18 cellular contexts compared by ENCODE assay signal in the genomic region with DNA sequence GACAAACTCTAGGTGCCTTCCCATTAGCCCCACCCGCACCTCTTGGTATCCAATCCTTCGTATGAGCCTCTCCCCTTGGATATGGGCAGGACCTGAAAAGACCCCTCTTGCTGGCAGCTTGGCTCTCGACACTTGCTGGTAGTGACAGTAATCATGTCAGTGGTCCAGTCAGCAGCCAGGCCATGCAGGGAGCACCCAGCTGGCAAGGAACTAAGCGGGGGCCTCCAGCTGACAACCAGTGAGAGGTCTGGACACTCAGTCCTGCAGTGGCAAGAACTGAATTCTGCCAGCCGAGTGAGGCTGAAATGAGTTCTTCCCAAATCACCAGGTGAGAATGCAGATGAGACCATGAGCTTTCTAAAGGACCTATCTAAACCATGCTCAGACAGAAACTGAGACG. TPM values are rescaled to one million over a fixed set of nuclear protein-coding genes. Genes with fewer than 3 reads are reported as not detected.
A peak's percentile ranks its signal among the peaks of the same experiment; 100 is the strongest.
DNase-seq lines count a peak whose midpoint lies in the region; ATAC-seq, FAIRE-seq and TF ChIP-seq lines count a peak whose summit lies in the region.
"Had no signal": no experiment of that assay in that cellular context is flagged by ENCODE, and none has a peak within 500 bp of the region (broad histone marks: within the 10 kb centered on the region; RNA-seq: fewer than 3 reads in every experiment).

No MANE protein-coding gene starts in this region.

- POLR2A ChIA-PET in WTC11 (lab: Charles Lee), result no interaction called here

- H3K4me1 Mint-ChIP-seq in GM23338 (peaks cover 8% of the 10 kb centered on the region), WTC11 (peaks cover 16% of the 10 kb centered on the region), mesothelial cell of epicardium (peaks cover 21% of the 10 kb centered on the region)
- H3K4me1 Mint-ChIP-seq: CD14-positive monocyte had no signal

- H4K20me1 ChIP-seq in GM23338 (replicated peaks; ENCODE audit: insufficient read depth), result peaks cover 12% of the 10 kb centered on the region

- FAIRE-seq in GM12891 (lab: Jason Lieb, UNC), result no peak

- CTCF ChIA-PET in WTC11 (lab: Charles Lee), result interaction anchor here (2.1 kb wide), 1 partner anchor 28 kb away, joined by 5 read pairs; no protein-coding TSS in a partner anchor

- peaks cover 22% of the 10 kb centered on the region; the same call in 1 of the 2 replicates for H3K79me2 ChIP-seq in GM23338 (replicated peaks; ENCODE audit: insufficient read depth)

- H3K4me1 ChIP-seq in GM23338 (ENCODE audit: insufficient read depth) (no peaks in the 10 kb centered on the region), spleen (no peaks in the 10 kb centered on the region)

- intact Hi-C loops in spleen (cut with DNase I; ENCODE audit: low total_unique reads), result no loop called here

- peaks cover 39% of the 10 kb centered on the region for H3K36me3 ChIP-seq in GM23338 (ENCODE audit: insufficient read depth)
- peaks cover 0 to 82% (median 27%) of the 10 kb centered on the region in 6 donors for H3K36me3 ChIP-seq in spleen

- no peak for TF ChIP-seq CTCF in GM23338 (conservative IDR thresholded peaks at IDR 0.05; ENCODE audit: low read depth in 2 of 2)
- TF ChIP-seq CTCF in WTC11 (IDR thresholded peaks at IDR 0.05), result no peak
- TF ChIP-seq CTCF in mesothelial cell of epicardium (IDR thresholded peaks at IDR 0.05; ENCODE audit: unreplicated experiment), result no peak
- TF ChIP-seq CTCF in spleen (IDR thresholded peaks at IDR 0.05 in 8 of 11, conservative IDR thresholded peaks at IDR 0.05 in 3 of 11), result no peak

- H3K4me3 ChIP-seq in GM23338 (no peak overlapping the region), spleen (no peak overlapping the region)
- H3K4me3 ChIP-seq: HAP-1 had no signal

- no peak for DNase-seq in GM23338 (ENCODE audit: low spot score)
- DNase-seq in WTC11 (ENCODE audit: low spot score), result no peak
- DNase-seq in mesothelial cell of epicardium (ENCODE audit: low spot score in 2 of 2, unreplicated experiment in 2 of 2), result no peak
- DNase-seq in spleen, result peak; percentile 47
- no peak for DNase-seq in GM12891 (ENCODE audit: insufficient read length, low spot score)
- no peak for DNase-seq in Kasumi-1 (lab: John Stamatoyannopoulos, UW)
- no peak for DNase-seq in hypothalamus (lab: John Stamatoyannopoulos, UW)
- DNase-seq: COR-L47, DMS153, NCI-H1048, NCI-H1436 treated with DMSO at 0.1 percent for 48 hours, NCI-H2029 treated with DMSO at 0.1 percent for 48 hours, NCI-H748 treated with DMSO at 0.1 percent for 48 hours, OCI-M1 had no signal

- peak; percentile 37 for ATAC-seq in GM23338
- peak; percentile 32 for ATAC-seq in WTC11

- H3K27ac Mint-ChIP-seq in GM23338 (peak overlapping the region; percentile 68; the same call in 1 of the 2 replicates), WTC11 (peak overlapping the region; percentile 58), mesothelial cell of epicardium (peak overlapping the region; percentile 85)

- H3K36me3 Mint-ChIP-seq in GM23338 (ENCODE audit: low read depth), result peaks cover 62% of the 10 kb centered on the region
- H3K36me3 Mint-ChIP-seq in WTC11, result peaks cover 64% of the 10 kb centered on the region
- peaks cover 29% of the 10 kb centered on the region for H3K36me3 Mint-ChIP-seq in mesothelial cell of epicardium

- H3K27ac ChIP-seq in GM23338 (ENCODE audit: low read depth) (peak overlapping the region; percentile 16; the same call in 1 of the 2 replicates), spleen (no peak overlapping the region)
- H3K27ac ChIP-seq: KMS-11, RWPE1 had no signal

- peaks cover 26% of the 10 kb centered on the region for H3F3A ChIP-seq in GM23338 (replicated peaks; ENCODE audit: low read depth)

- no peak overlapping the region for H3K4me3 Mint-ChIP-seq in GM23338
- H3K4me3 Mint-ChIP-seq in WTC11, result no peak overlapping the region
- H3K4me3 Mint-ChIP-seq in mesothelial cell of epicardium, result no peak overlapping the region
- H3K4me3 Mint-ChIP-seq: CD14-positive monocyte had no signal

- WGBS in spleen, 5 donors, result 88 to 97% (median 95%) methylated on average over 6 of the region's 6 CpGs

- H3K4me2 ChIP-seq in GM23338, result no peak overlapping the region
- H3K4me2 ChIP-seq: KMS-11 had no signal

- H3K27me3 ChIP-seq in GM23338 (ENCODE audit: insufficient read depth) (no peaks in the 10 kb centered on the region), spleen (replicated peaks in 1 of 7) (no peaks in the 10 kb centered on the region)

- H3K9me3 ChIP-seq in spleen, result no peaks in the 10 kb centered on the region
- H3K9me3 ChIP-seq: HAP-1 had no signal

- no peak overlapping the region for H2AFZ ChIP-seq in GM23338

- no peaks in the 10 kb centered on the region for H3K9me2 ChIP-seq in GM23338 (ENCODE audit: insufficient read depth)

- TF ChIP-seq POLR2A in spleen (IDR thresholded peaks at IDR 0.05), result no peak
- no peak for TF ChIP-seq POLR2A in GM12891 (IDR thresholded peaks at IDR 0.05; ENCODE audit: low read depth, low read length)

- H3K9me3 Mint-ChIP-seq in GM23338, result no peaks in the 10 kb centered on the region; the same call in 2 of the 3 replicates
- H3K9me3 Mint-ChIP-seq in WTC11, result no peaks in the 10 kb centered on the region
- H3K9me3 Mint-ChIP-seq in mesothelial cell of epicardium, result peaks cover 2% of the 10 kb centered on the region
- H3K9me3 Mint-ChIP-seq: CD14-positive monocyte had no signal

- H3K27me3 Mint-ChIP-seq in GM23338 (ENCODE audit: insufficient read depth, low read depth, poor library complexity), result peaks cover 10% of the 10 kb centered on the region
- H3K27me3 Mint-ChIP-seq in WTC11 (ENCODE audit: low read depth), result no peaks in the 10 kb centered on the region
- no peaks in the 10 kb centered on the region for H3K27me3 Mint-ChIP-seq in mesothelial cell of epicardium (ENCODE audit: low read depth)

TF ChIP-seq in GM23338, 12 proteins besides CTCF, POLR2A, EP300 and RAD21 (continues in another document):
- TF ChIP-seq, protein P1, sequence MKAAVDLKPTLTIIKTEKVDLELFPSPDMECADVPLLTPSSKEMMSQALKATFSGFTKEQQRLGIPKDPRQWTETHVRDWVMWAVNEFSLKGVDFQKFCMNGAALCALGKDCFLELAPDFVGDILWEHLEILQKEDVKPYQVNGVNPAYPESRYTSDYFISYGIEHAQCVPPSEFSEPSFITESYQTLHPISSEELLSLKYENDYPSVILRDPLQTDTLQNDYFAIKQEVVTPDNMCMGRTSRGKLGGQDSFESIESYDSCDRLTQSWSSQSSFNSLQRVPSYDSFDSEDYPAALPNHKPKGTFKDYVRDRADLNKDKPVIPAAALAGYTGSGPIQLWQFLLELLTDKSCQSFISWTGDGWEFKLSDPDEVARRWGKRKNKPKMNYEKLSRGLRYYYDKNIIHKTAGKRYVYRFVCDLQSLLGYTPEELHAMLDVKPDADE (IDR thresholded peaks at IDR 0.05), result no peak
- TF ChIP-seq ZNF114 (CRISPR knock-in tag; IDR thresholded peaks at IDR 0.05), result no peak
- no peak for TF ChIP-seq CREB1 (CRISPR knock-in tag; IDR thresholded peaks at IDR 0.05; ENCODE audit: low read depth)

TF ChIP-seq in WTC11, 78 proteins besides CTCF, POLR2A, EP300 and RAD21 (continues in another document):
- TF ChIP-seq, protein P2, sequence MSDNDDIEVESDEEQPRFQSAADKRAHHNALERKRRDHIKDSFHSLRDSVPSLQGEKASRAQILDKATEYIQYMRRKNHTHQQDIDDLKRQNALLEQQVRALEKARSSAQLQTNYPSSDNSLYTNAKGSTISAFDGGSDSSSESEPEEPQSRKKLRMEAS (CRISPR knock-in tag; IDR thresholded peaks at IDR 0.05), result no peak
- TF ChIP-seq CREM (CRISPR knock-in tag; IDR thresholded peaks at IDR 0.05), result no peak
- TF ChIP-seq IRF2 (CRISPR knock-in tag; IDR thresholded peaks at IDR 0.05; ENCODE audit: borderline replicate concordance, low read depth), result no peak
- no peak for TF ChIP-seq ETV6 (CRISPR knock-in tag; IDR thresholded peaks at IDR 0.05)
- TF ChIP-seq, protein P3, sequence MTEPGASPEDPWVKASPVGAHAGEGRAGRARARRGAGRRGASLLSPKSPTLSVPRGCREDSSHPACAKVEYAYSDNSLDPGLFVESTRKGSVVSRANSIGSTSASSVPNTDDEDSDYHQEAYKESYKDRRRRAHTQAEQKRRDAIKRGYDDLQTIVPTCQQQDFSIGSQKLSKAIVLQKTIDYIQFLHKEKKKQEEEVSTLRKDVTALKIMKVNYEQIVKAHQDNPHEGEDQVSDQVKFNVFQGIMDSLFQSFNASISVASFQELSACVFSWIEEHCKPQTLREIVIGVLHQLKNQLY (CRISPR knock-in tag; IDR thresholded peaks at IDR 0.05), result no peak
- TF ChIP-seq, protein P4, sequence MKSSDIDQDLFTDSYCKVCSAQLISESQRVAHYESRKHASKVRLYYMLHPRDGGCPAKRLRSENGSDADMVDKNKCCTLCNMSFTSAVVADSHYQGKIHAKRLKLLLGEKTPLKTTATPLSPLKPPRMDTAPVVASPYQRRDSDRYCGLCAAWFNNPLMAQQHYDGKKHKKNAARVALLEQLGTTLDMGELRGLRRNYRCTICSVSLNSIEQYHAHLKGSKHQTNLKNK (CRISPR knock-in tag; IDR thresholded peaks at IDR 0.05), result no peak

TF ChIP-seq in GM12891, 5 proteins besides CTCF, POLR2A, EP300 and RAD21:
- TF ChIP-seq POLR2AphosphoS5 (IDR thresholded peaks at IDR 0.05; ENCODE audit: low read depth, low read length) (no peak), POU2F2 (IDR thresholded peaks at IDR 0.05; ENCODE audit: low read depth, low read length) (no peak), PAX5 (IDR thresholded peaks at IDR 0.05; ENCODE audit: insufficient read depth, low read length, severe bottlenecking) (no peak), SPI1 (IDR thresholded peaks at IDR 0.05; ENCODE audit: low read depth, low read length) (no peak), TAF1 (IDR thresholded peaks at IDR 0.05; ENCODE audit: low read depth, low read length) (no peak)

RNA-seq across cellular contexts. Expression of a gene that starts 46.4 kb away (rescaled TPM):
- 569 and 581 TPM in 2 replicates for total RNA-seq in GM23338 (2014; rRNA removed; shearing (Covaris generic))
- polyA plus RNA-seq in GM23338 (2016; fragmentation: Nextera tagmentation; extraction: Ambion mirVana) (651 and 686 TPM in 2 replicates), spleen (10 to 100 TPM; 28.4 to 37.4 (median 30.9) TPM)
- total RNA-seq in WTC11 (2021) (407 to 438 TPM (median 424 TPM) in 3 replicates), mesothelial cell of epicardium (241 to 262 TPM (median 246 TPM) in 3 replicates), spleen (100 to 1,000 TPM in 1 of 7 donors, 10 to 100 TPM in 6; 43.4 to 121 (median 62.8) TPM)
- 29.3 TPM for polyA plus RNA-seq in GM12891 (2012; ENCODE audit: low read depth, missing spikeins)
